In genomic region chr11:110279881-110280280, GRCh38 we compare ENCODE assay signal across 16 cellular contexts. TPM values are rescaled to one million over a fixed set of nuclear protein-coding genes. Genes with fewer than 3 reads are reported as not detected.
A peak's percentile ranks its signal among the peaks of the same experiment; 100 is the strongest.
DNase-seq lines count a peak whose midpoint lies in the region; ATAC-seq and TF ChIP-seq lines count a peak whose summit lies in the region.
"Had no signal": no experiment of that assay in that cellular context is flagged by ENCODE, and none has a peak within 500 bp of the region (broad histone marks: within the 10 kb centered on the region; RNA-seq: fewer than 3 reads in every experiment).

No MANE protein-coding gene starts in this region.

- H3K36me3 ChIP-seq in PC-3 (ENCODE audit: low read depth, low read length): peaks cover 40% of the 10 kb centered on the region
- H3K36me3 ChIP-seq: Peyer's patch had no signal

- no peaks in the 10 kb centered on the region for H3K9me2 ChIP-seq in PC-3 (replicated peaks; ENCODE audit: low read length)

- POLR2A ChIA-PET in PC-3 (lab: Charles Lee; ENCODE audit: unreplicated experiment): no interaction called here

- TF ChIP-seq CTCF in HFFc6 (IDR thresholded peaks at IDR 0.05) (no peak), PC-3 (conservative IDR thresholded peaks at IDR 0.05; ENCODE audit: low read depth, low read length) (no peak), endothelial cell (IDR thresholded peaks at IDR 0.05; ENCODE audit: unreplicated experiment) (no peak), osteocyte (IDR thresholded peaks at IDR 0.05) (no peak)

- peaks cover 11% of the 10 kb centered on the region for H3K4me1 Mint-ChIP-seq in HFFc6 (ENCODE audit: low read depth)
- H3K4me1 Mint-ChIP-seq in endothelial cell (ENCODE audit: unreplicated experiment): peaks cover 3% of the 10 kb centered on the region
- peaks cover 18% of the 10 kb centered on the region for H3K4me1 Mint-ChIP-seq in osteocyte (ENCODE audit: unreplicated experiment)

- H3K27ac Mint-ChIP-seq in HFFc6 (peak overlapping the region; percentile 25; the same call in 1 of the 2 replicates), endothelial cell (ENCODE audit: unreplicated experiment) (peak overlapping the region; percentile 28), osteocyte (ENCODE audit: unreplicated experiment) (peak overlapping the region; percentile 67)
- H3K27ac Mint-ChIP-seq: B cell; CD4-positive, alpha-beta T cell had no signal

- DNase-seq in HFFc6 (no peak), PC-3 (no peak), endothelial cell (ENCODE audit: low spot score) (no peak), osteocyte (ENCODE audit: extremely low spot score, unreplicated experiment) (no peak), D341Med (ENCODE audit: low spot score) (no peak), DMS153 (lab: John Stamatoyannopoulos, UW) (no peak), ureter (ENCODE audit: low spot score) (no peak)
- DNase-seq: CD4-positive, alpha-beta T cell; KBM-7; NCI-H1092; NCI-H1694; NCI-H2107; NCI-H774; Peyer's patch; SIG-M5 had no signal

- intact Hi-C loops in PC-3 (cut with micrococcal nuclease): no loop called here

- CTCF ChIA-PET in PC-3 (lab: Charles Lee): interaction anchor here (0.7 kb wide), 1 partner anchor 61 kb away, joined by 3 read pairs; no protein-coding TSS in a partner anchor

- no peak overlapping the region for H3K4me3 ChIP-seq in PC-3 (ENCODE audit: low read length)
- H3K4me3 ChIP-seq: Peyer's patch had no signal

- H3K79me2 ChIP-seq in PC-3 (ENCODE audit: low read length): peaks cover 95% of the 10 kb centered on the region

- H3K4me2 ChIP-seq in PC-3 (ENCODE audit: low read length): no peak overlapping the region

- no peak overlapping the region for H3K9ac ChIP-seq in PC-3 (ENCODE audit: low read length)

- no peaks in the 10 kb centered on the region for H3K27me3 ChIP-seq in PC-3 (ENCODE audit: low read length)
- H3K27me3 ChIP-seq: Peyer's patch had no signal

- no peaks in the 10 kb centered on the region for H3K4me1 ChIP-seq in PC-3 (ENCODE audit: insufficient read depth, low read length)
- H3K4me1 ChIP-seq: Peyer's patch had no signal

- H3K9me3 ChIP-seq in PC-3 (ENCODE audit: low read length): no peaks in the 10 kb centered on the region
- H3K9me3 ChIP-seq: Peyer's patch had no signal

- ATAC-seq in PC-3: peak; percentile 33; the same call in 1 of the 2 replicates

- no peak overlapping the region for H3K4me3 Mint-ChIP-seq in HFFc6
- H3K4me3 Mint-ChIP-seq in endothelial cell (ENCODE audit: unreplicated experiment): no peak overlapping the region
- no peak overlapping the region for H3K4me3 Mint-ChIP-seq in osteocyte (ENCODE audit: unreplicated experiment)
- H3K4me3 Mint-ChIP-seq: B cell; CD4-positive, alpha-beta T cell had no signal

- H3K27ac ChIP-seq in PC-3 (ENCODE audit: low read length): no peak overlapping the region
- H3K27ac ChIP-seq: Peyer's patch had no signal

- H3F3A ChIP-seq in PC-3 (ENCODE audit: low read length, unreplicated experiment): peaks cover 3% of the 10 kb centered on the region

- peaks cover 22% of the 10 kb centered on the region; the same call in 1 of the 2 replicates for H3K36me3 Mint-ChIP-seq in HFFc6 (ENCODE audit: low read depth)
- peaks cover 4% of the 10 kb centered on the region for H3K36me3 Mint-ChIP-seq in endothelial cell (ENCODE audit: low read depth, unreplicated experiment)
- peaks cover 38% of the 10 kb centered on the region for H3K36me3 Mint-ChIP-seq in osteocyte (ENCODE audit: unreplicated experiment)

- no peak overlapping the region for H2AFZ ChIP-seq in PC-3 (ENCODE audit: low read length)

- no TSS peak for BruUV-seq in PC-3 (replicated peaks; lab: Mats Ljungman, UMichigan)

- H4K20me1 ChIP-seq in PC-3 (ENCODE audit: low read length): peaks cover 15% of the 10 kb centered on the region

- no peaks in the 10 kb centered on the region for H3K9me3 Mint-ChIP-seq in HFFc6
- no peaks in the 10 kb centered on the region for H3K9me3 Mint-ChIP-seq in endothelial cell (ENCODE audit: unreplicated experiment)
- H3K9me3 Mint-ChIP-seq in osteocyte (ENCODE audit: unreplicated experiment): no peaks in the 10 kb centered on the region
- H3K9me3 Mint-ChIP-seq: CD4-positive, alpha-beta T cell had no signal

- no peaks in the 10 kb centered on the region for H3K27me3 Mint-ChIP-seq in HFFc6 (ENCODE audit: insufficient read depth)
- no peaks in the 10 kb centered on the region for H3K27me3 Mint-ChIP-seq in endothelial cell (ENCODE audit: unreplicated experiment)
- H3K27me3 Mint-ChIP-seq in osteocyte (ENCODE audit: unreplicated experiment): no peaks in the 10 kb centered on the region
- H3K27me3 Mint-ChIP-seq: B cell; CD4-positive, alpha-beta T cell had no signal

RNA-seq across cellular contexts. Expression of gene RDX, which starts 16.5 kb away (rescaled TPM):
- total RNA-seq in HFFc6 (2021; fragmentation: NEBNext Ultra II Directional; extraction: Animal tissue kit (Norgen Biotek cat#: 25700)): 100 to 1,000 TPM; 105 to 131 (median 112) TPM
- total RNA-seq in PC-3 (2014; rRNA removed) (86.2 and 131 TPM in 2 replicates), endothelial cell (ENCODE audit: unreplicated experiment) (225 TPM), osteocyte (154 and 163 TPM in 2 replicates), ureter (71.7 TPM)
